ENCODE assay signal across 11 cellular contexts in genomic region chr5:78727786-78728761, GRCh38.
DNase-seq lines count a peak whose midpoint lies in the region; ATAC-seq and TF ChIP-seq lines count a peak whose summit lies in the region.
"Had no signal": no experiment of that assay in that cellular context is flagged by ENCODE, and none has a peak within 500 bp of the region (broad histone marks: within the 10 kb centered on the region; RNA-seq: fewer than 3 reads in every experiment).

No MANE protein-coding gene starts in this region.

- POLR2A ChIA-PET in naive thymus-derived CD4-positive, alpha-beta T cell (lab: Charles Lee), result no interaction called here

- no peaks in the 10 kb centered on the region for H3K9me3 ChIP-seq in HUES64 (ENCODE audit: insufficient read depth, low read depth, low read length)
- no peaks in the 10 kb centered on the region for H3K9me3 ChIP-seq in naive thymus-derived CD4-positive, alpha-beta T cell (ENCODE audit: control insufficient read depth in 2 of 3, low read length in 3 of 3)

- no peaks in the 10 kb centered on the region for H3K36me3 ChIP-seq in HUES64 (ENCODE audit: insufficient read depth, low read length)
- H3K36me3 ChIP-seq in naive thymus-derived CD4-positive, alpha-beta T cell (ENCODE audit: control insufficient read depth in 2 of 3, insufficient read depth in 3 of 3, low read length in 3 of 3), result no peaks in the 10 kb centered on the region

- H3K4me3 Mint-ChIP-seq in naive thymus-derived CD4-positive, alpha-beta T cell, result no peak overlapping the region
- H3K4me3 Mint-ChIP-seq in HFFc6, result no peak overlapping the region

- ATAC-seq in GM18870 (IDR thresholded peaks at IDR 0.05; ENCODE audit: unreplicated experiment) (peak; percentile 85), HG02610 (IDR thresholded peaks at IDR 0.05; ENCODE audit: unreplicated experiment) (peak; percentile 92)
- peak; percentile 46 for ATAC-seq in naive thymus-derived CD4-positive, alpha-beta T cell
- ATAC-seq: left cardiac atrium had no signal

- peak overlapping the region; percentile 24; the same call in 1 of the 2 replicates for H3K27ac ChIP-seq in HUES64 (ENCODE audit: low read depth, low read length)
- no peak overlapping the region for H3K27ac ChIP-seq in naive thymus-derived CD4-positive, alpha-beta T cell (ENCODE audit: low read depth, low read length)

- no peaks in the 10 kb centered on the region for H3K27me3 ChIP-seq in HUES64 (ENCODE audit: insufficient read depth, low read length)
- H3K27me3 ChIP-seq in naive thymus-derived CD4-positive, alpha-beta T cell (ENCODE audit: control insufficient read depth in 2 of 2, insufficient read depth in 2 of 2, low read length in 2 of 2), result no peaks in the 10 kb centered on the region

- H3K9me3 Mint-ChIP-seq in naive thymus-derived CD4-positive, alpha-beta T cell, result peaks cover 0 to 5% (median 0%) of the 10 kb centered on the region in 11 donors
- H3K9me3 Mint-ChIP-seq in HFFc6, result no peaks in the 10 kb centered on the region

- no peak overlapping the region for H3K9ac ChIP-seq in HUES64 (ENCODE audit: low read depth, low read length)

- H3K4me1 Mint-ChIP-seq in naive thymus-derived CD4-positive, alpha-beta T cell, result no peaks in the 10 kb centered on the region
- peaks cover 8% of the 10 kb centered on the region for H3K4me1 Mint-ChIP-seq in HFFc6 (ENCODE audit: low read depth)

- CTCF ChIA-PET in naive thymus-derived CD4-positive, alpha-beta T cell (lab: Charles Lee), result no interaction called here

- 95% methylated on average over 7 of the region's 7 CpGs for WGBS in HUES64

- no peak for DNase-seq in naive thymus-derived CD4-positive, alpha-beta T cell
- DNase-seq in NCI-H1694 (lab: John Stamatoyannopoulos, UW) (no peak), glomerular visceral epithelial cell (ENCODE audit: extremely low spot score) (no peak), HFFc6 (no peak)
- no peak for DNase-seq in activated CD8-positive, alpha-beta memory T cell treated with anti-CD3 and anti-CD28 coated beads, Interleukin-2, amount 50 U/mL, for 4 hours
- DNase-seq: activated CD4-positive, alpha-beta T cell treated with anti-CD3 and anti-CD28 coated beads, Interleukin-2, amount 50 U/mL, for 48 hours; left cardiac atrium; NCI-H2029 had no signal

- no peak for TF ChIP-seq CTCF in HFFc6 (IDR thresholded peaks at IDR 0.05)

- H3K4me3 ChIP-seq in HUES64 (ENCODE audit: low read length), result no peak overlapping the region
- H3K4me3 ChIP-seq in naive thymus-derived CD4-positive, alpha-beta T cell (ENCODE audit: low read length), result no peak overlapping the region

- intact Hi-C loops in naive thymus-derived CD4-positive, alpha-beta T cell (cut with micrococcal nuclease), result no loop called here

- H3K4me1 ChIP-seq in HUES64 (ENCODE audit: insufficient read depth, low read length), result peaks cover 16% of the 10 kb centered on the region; the same call in 1 of the 2 replicates
- H3K4me1 ChIP-seq in naive thymus-derived CD4-positive, alpha-beta T cell (ENCODE audit: control insufficient read depth in 2 of 2, insufficient read depth in 2 of 2, low read length in 2 of 2), result no peaks in the 10 kb centered on the region

- H3K27ac Mint-ChIP-seq in naive thymus-derived CD4-positive, alpha-beta T cell, result no peak overlapping the region
- no peak overlapping the region for H3K27ac Mint-ChIP-seq in HFFc6

- peaks cover 0 to 8% (median 0%) of the 10 kb centered on the region in 5 donors for H3K27me3 Mint-ChIP-seq in naive thymus-derived CD4-positive, alpha-beta T cell
- H3K27me3 Mint-ChIP-seq in HFFc6 (ENCODE audit: insufficient read depth), result peaks cover 4% of the 10 kb centered on the region; the same call in 1 of the 2 replicates

- no peaks in the 10 kb centered on the region for H3K36me3 Mint-ChIP-seq in naive thymus-derived CD4-positive, alpha-beta T cell
- no peaks in the 10 kb centered on the region for H3K36me3 Mint-ChIP-seq in HFFc6 (ENCODE audit: low read depth)
